Comparison of ENCODE assay signal across 1 cellular context in the genomic region with DNA sequence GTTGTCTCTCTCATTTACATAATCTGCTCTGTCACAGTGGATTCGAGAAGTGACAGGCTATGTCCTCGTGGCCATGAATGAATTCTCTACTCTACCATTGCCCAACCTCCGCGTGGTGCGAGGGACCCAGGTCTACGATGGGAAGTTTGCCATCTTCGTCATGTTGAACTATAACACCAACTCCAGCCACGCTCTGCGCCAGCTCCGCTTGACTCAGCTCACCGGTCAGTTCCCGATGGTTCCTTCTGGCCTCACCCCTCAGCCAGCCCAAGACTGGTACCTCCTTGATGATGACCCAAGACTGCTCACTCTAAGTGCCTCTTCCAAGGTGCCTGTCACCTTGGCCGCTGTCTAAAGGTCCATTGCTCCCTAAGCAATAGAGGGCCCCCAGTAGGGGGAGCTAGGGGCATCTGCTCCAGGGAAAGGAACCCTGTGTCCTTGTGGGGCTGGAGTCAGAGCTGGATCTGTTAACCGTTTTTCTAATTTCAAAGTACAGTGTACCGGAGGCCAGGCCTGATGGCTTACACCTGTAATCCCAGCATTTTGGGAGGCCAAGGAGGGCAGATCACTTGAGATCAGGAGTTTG.
TF ChIP-seq lines count a peak whose summit lies in the region.

No MANE protein-coding gene starts in this region.

TF ChIP-seq in GM12878, 131 proteins besides CTCF, POLR2A, EP300 and RAD21:
- TF ChIP-seq BACH1 (IDR thresholded peaks at IDR 0.05; ENCODE audit: borderline replicate concordance) (no peak), RB1 (IDR thresholded peaks at IDR 0.05; ENCODE audit: borderline replicate concordance) (no peak), LARP7 (IDR thresholded peaks at IDR 0.05) (no peak), RELA (IDR thresholded peaks at IDR 0.05; ENCODE audit: borderline replicate concordance, partially characterized antibody) (no peak), JUNB (IDR thresholded peaks at IDR 0.05) (no peak), ZNF274 (IDR thresholded peaks at IDR 0.05; ENCODE audit: insufficient read depth, insufficient read length) (no peak), POU2F2 (IDR thresholded peaks at IDR 0.05; ENCODE audit: borderline replicate concordance, low read depth, low read length) (no peak), CBX5 (IDR thresholded peaks at IDR 0.05; ENCODE audit: low read depth) (no peak), KLF5 (IDR thresholded peaks at IDR 0.05; ENCODE audit: partially characterized antibody) (no peak), BRCA1 (IDR thresholded peaks at IDR 0.05; ENCODE audit: low read depth, low read length) (no peak), SREBF1 (IDR thresholded peaks at IDR 0.05; ENCODE audit: low read length) (no peak), TCF12 (IDR thresholded peaks at IDR 0.05; ENCODE audit: low read depth, low read length) (no peak), NR2C1 (IDR thresholded peaks at IDR 0.05) (no peak)
- TF ChIP-seq, protein P1, sequence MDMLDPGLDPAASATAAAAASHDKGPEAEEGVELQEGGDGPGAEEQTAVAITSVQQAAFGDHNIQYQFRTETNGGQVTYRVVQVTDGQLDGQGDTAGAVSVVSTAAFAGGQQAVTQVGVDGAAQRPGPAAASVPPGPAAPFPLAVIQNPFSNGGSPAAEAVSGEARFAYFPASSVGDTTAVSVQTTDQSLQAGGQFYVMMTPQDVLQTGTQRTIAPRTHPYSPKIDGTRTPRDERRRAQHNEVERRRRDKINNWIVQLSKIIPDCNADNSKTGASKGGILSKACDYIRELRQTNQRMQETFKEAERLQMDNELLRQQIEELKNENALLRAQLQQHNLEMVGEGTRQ (IDR thresholded peaks at IDR 0.05; ENCODE audit: borderline replicate concordance, low read depth, low read length): no peak
- TF ChIP-seq, protein P2, sequence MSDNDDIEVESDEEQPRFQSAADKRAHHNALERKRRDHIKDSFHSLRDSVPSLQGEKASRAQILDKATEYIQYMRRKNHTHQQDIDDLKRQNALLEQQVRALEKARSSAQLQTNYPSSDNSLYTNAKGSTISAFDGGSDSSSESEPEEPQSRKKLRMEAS (IDR thresholded peaks at IDR 0.05; ENCODE audit: low read depth, low read length): no peak
- TF ChIP-seq, protein P3, sequence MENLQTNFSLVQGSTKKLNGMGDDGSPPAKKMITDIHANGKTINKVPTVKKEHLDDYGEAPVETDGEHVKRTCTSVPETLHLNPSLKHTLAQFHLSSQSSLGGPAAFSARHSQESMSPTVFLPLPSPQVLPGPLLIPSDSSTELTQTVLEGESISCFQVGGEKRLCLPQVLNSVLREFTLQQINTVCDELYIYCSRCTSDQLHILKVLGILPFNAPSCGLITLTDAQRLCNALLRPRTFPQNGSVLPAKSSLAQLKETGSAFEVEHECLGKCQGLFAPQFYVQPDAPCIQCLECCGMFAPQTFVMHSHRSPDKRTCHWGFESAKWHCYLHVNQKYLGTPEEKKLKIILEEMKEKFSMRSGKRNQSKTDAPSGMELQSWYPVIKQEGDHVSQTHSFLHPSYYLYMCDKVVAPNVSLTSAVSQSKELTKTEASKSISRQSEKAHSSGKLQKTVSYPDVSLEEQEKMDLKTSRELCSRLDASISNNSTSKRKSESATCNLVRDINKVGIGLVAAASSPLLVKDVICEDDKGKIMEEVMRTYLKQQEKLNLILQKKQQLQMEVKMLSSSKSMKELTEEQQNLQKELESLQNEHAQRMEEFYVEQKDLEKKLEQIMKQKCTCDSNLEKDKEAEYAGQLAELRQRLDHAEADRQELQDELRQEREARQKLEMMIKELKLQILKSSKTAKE (IDR thresholded peaks at IDR 0.05; ENCODE audit: low read depth, poor library complexity, severe bottlenecking): no peak
- TF ChIP-seq, protein P4, sequence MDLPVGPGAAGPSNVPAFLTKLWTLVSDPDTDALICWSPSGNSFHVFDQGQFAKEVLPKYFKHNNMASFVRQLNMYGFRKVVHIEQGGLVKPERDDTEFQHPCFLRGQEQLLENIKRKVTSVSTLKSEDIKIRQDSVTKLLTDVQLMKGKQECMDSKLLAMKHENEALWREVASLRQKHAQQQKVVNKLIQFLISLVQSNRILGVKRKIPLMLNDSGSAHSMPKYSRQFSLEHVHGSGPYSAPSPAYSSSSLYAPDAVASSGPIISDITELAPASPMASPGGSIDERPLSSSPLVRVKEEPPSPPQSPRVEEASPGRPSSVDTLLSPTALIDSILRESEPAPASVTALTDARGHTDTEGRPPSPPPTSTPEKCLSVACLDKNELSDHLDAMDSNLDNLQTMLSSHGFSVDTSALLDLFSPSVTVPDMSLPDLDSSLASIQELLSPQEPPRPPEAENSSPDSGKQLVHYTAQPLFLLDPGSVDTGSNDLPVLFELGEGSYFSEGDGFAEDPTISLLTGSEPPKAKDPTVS (IDR thresholded peaks at IDR 0.05; ENCODE audit: low read depth, low read length): no peak
TF ChIP-seq in GM12878: peak in this region for 0.
